24 cellular contexts compared by ENCODE assay signal in genomic region chr21:17900990-17901385, GRCh38.
DNase-seq lines count a peak whose midpoint lies in the region; FAIRE-seq and TF ChIP-seq lines count a peak whose summit lies in the region.
"Had no signal": no experiment of that assay in that cellular context is flagged by ENCODE, and none has a peak within 500 bp of the region (broad histone marks: within the 10 kb centered on the region; RNA-seq: fewer than 3 reads in every experiment).

No MANE protein-coding gene starts in this region.

- no peak overlapping the region for H2BK5ac ChIP-seq in neuronal stem cell (ENCODE audit: low read length)

- peak overlapping the region; percentile 73 for H2AFZ ChIP-seq in neuronal stem cell (ENCODE audit: low read length)
- H2AFZ ChIP-seq: hepatocyte had no signal

- no peak overlapping the region for H4K91ac ChIP-seq in neuronal stem cell (ENCODE audit: low read depth, low read length, poor library complexity)

- no peak overlapping the region for H2BK12ac ChIP-seq in neuronal stem cell (ENCODE audit: low read length)

- H3K27me3 ChIP-seq in H7 (ENCODE audit: control insufficient read depth, insufficient read depth, low read length) = no peaks in the 10 kb centered on the region
- H3K27me3 ChIP-seq in neuronal stem cell (ENCODE audit: control insufficient read depth in 3 of 3, insufficient read depth in 3 of 3, low read depth in 1 of 3, low read length in 3 of 3) = no peaks in the 10 kb centered on the region
- H3K27me3 ChIP-seq in sigmoid colon = no peaks in the 10 kb centered on the region
- H3K27me3 ChIP-seq: body of pancreas, hepatocyte, ovary, tibial nerve had no signal

- H3K36me3 Mint-ChIP-seq in Calu3 (ENCODE audit: insufficient read depth, unreplicated experiment) = no peaks in the 10 kb centered on the region

- CTCF ChIA-PET in Calu3 (lab: Charles Lee) = no interaction called here

- no peak overlapping the region for H3K14ac ChIP-seq in neuronal stem cell (ENCODE audit: low read length)

- no peaks in the 10 kb centered on the region for H3K4me1 Mint-ChIP-seq in Calu3 (ENCODE audit: low read depth, unreplicated experiment)

- intact Hi-C loops in sigmoid colon (cut with DNase I) = loop anchor here (10.0 kb wide), 1 partner anchor 56 kb away; no protein-coding TSS in a partner anchor
- intact Hi-C loops in Calu3 (cut with micrococcal nuclease; ENCODE audit: unreplicated experiment) = loop anchor here (2.0 kb wide), 1 partner anchor 68 kb away; no protein-coding TSS in a partner anchor

- H3K9me3 Mint-ChIP-seq in Calu3 (ENCODE audit: low read depth, unreplicated experiment) = no peaks in the 10 kb centered on the region

- no peak overlapping the region for H3K9ac ChIP-seq in neuronal stem cell (ENCODE audit: low read depth, low read length, poor library complexity)

- H3K79me1 ChIP-seq in neuronal stem cell (ENCODE audit: low read depth, low read length) = no peaks in the 10 kb centered on the region

- H3K4me3 ChIP-seq in H7 (ENCODE audit: insufficient read depth, low read depth, low read length) (peak overlapping the region; percentile 43; the same call in 1 of the 2 replicates), neuronal stem cell (ENCODE audit: low read length in 2 of 2) (no peak overlapping the region), sigmoid colon (no peak overlapping the region)
- H3K4me3 ChIP-seq: body of pancreas, hepatocyte, ovary had no signal

- H3K18ac ChIP-seq in neuronal stem cell (ENCODE audit: low read length) = peak overlapping the region; percentile 76

- H3K4me1 ChIP-seq in neuronal stem cell (ENCODE audit: control insufficient read depth in 2 of 2, insufficient read depth in 1 of 2, low read depth in 1 of 2, low read length in 2 of 2) (peaks cover 0 to 8% of the 10 kb centered on the region in 2 donors), sigmoid colon (no peaks in the 10 kb centered on the region)
- H3K4me1 ChIP-seq: body of pancreas had no signal

- no peak overlapping the region for H2BK120ac ChIP-seq in neuronal stem cell (ENCODE audit: low read depth, low read length)

- H3K4me3 Mint-ChIP-seq in Calu3 (ENCODE audit: low read depth, unreplicated experiment) = no peak overlapping the region
- H3K4me3 Mint-ChIP-seq: activated naive CD8-positive, alpha-beta T cell treated with anti-CD3 and anti-CD28 coated beads, Interleukin-2, amount 10 ng/mL, durations not matched to agents 7 days and 5 days; naive thymus-derived CD8-positive, alpha-beta T cell; stimulated activated naive B cell treated with anti-CD40 and anti-IgM and Interleukin-4, amounts not matched to agents 10 μg/mL and 1 μg/mL and 100 μg/mL, for 72 hours; T-cell had no signal

- no peaks in the 10 kb centered on the region for H3K27me3 Mint-ChIP-seq in Calu3 (ENCODE audit: unreplicated experiment)
- H3K27me3 Mint-ChIP-seq: T-cell had no signal

- no peak for TF ChIP-seq EP300 in sigmoid colon (IDR thresholded peaks at IDR 0.05)

- H3K36me3 ChIP-seq in H7 (replicated peaks; ENCODE audit: control insufficient read depth, insufficient read depth, low read length) = no peaks in the 10 kb centered on the region
- H3K36me3 ChIP-seq in neuronal stem cell (replicated peaks in 1 of 2; ENCODE audit: control insufficient read depth in 2 of 2, insufficient read depth in 2 of 2, low read length in 2 of 2) = no peaks in the 10 kb centered on the region
- H3K36me3 ChIP-seq in sigmoid colon = no peaks in the 10 kb centered on the region
- H3K36me3 ChIP-seq: ovary, tibial nerve had no signal

- H2AK5ac ChIP-seq in neuronal stem cell (ENCODE audit: low read depth, low read length) = no peak overlapping the region

- TF ChIP-seq CTCF in sigmoid colon (IDR thresholded peaks at IDR 0.05) = no peak
- TF ChIP-seq CTCF in Calu3 (IDR thresholded peaks at IDR 0.05; ENCODE audit: unreplicated experiment) = no peak

- H3K23ac ChIP-seq in neuronal stem cell (ENCODE audit: low read depth, low read length, poor library complexity) = no peak overlapping the region

- no peak overlapping the region for H3K4ac ChIP-seq in neuronal stem cell (ENCODE audit: low read length)

- no peak overlapping the region for H3K4me2 ChIP-seq in neuronal stem cell (ENCODE audit: insufficient read depth, low read length, poor library complexity, severe bottlenecking)
- H3K4me2 ChIP-seq: hepatocyte had no signal

- no peak overlapping the region for H3K27ac Mint-ChIP-seq in Calu3 (ENCODE audit: unreplicated experiment)
- H3K27ac Mint-ChIP-seq: activated naive CD8-positive, alpha-beta T cell treated with anti-CD3 and anti-CD28 coated beads, Interleukin-2, amount 10 ng/mL, durations not matched to agents 7 days and 5 days; activated T-helper 2 cell treated with anti-CD3 and anti-CD28 coated beads, Interferon-gamma antibody, Interleukin-2, Interleukin-4, amounts not matched to agents 10 μg/mL and 5 μg/mL and 100 μg/mL, durations not matched to agents 14 hours and 24 hours and 36 hours; stimulated activated naive B cell treated with anti-CD40 and anti-IgM and Interleukin-4, amounts not matched to agents 10 μg/mL and 1 μg/mL and 100 μg/mL, for 72 hours had no signal

- H4K8ac ChIP-seq in neuronal stem cell (ENCODE audit: low read depth, low read length) = no peak overlapping the region

- TF ChIP-seq POLR2A in sigmoid colon (IDR thresholded peaks at IDR 0.05) = no peak

- no TSS peak for BruUV-seq in Calu3 (replicated peaks; lab: Mats Ljungman, UMichigan)

- peaks cover 0 to 2% of the 10 kb centered on the region in 2 donors for H3K9me3 ChIP-seq in neuronal stem cell (replicated peaks in 1 of 2; ENCODE audit: control insufficient read depth in 2 of 2, insufficient read depth in 1 of 2, low read depth in 1 of 2, low read length in 2 of 2)
- peaks cover 0 to 6% (median 0%) of the 10 kb centered on the region in 4 donors for H3K9me3 ChIP-seq in sigmoid colon
- H3K9me3 ChIP-seq: body of pancreas, ovary had no signal

- H2BK15ac ChIP-seq in neuronal stem cell (ENCODE audit: low read length) = no peak overlapping the region

- H3K27ac ChIP-seq in epithelial cell of prostate (peak overlapping the region; percentile 11), neuronal stem cell (replicated peaks; ENCODE audit: low read length) (peak overlapping the region; percentile 39), sigmoid colon (peak overlapping the region in 1 of 4 donors; percentile 11)
- H3K27ac ChIP-seq: body of pancreas, ovary had no signal

- WGBS in neuronal stem cell (ENCODE audit: extremely low coverage in 2 of 2, insufficient read length in 2 of 2, insufficient replicate concordance in 1 of 2), 2 donors = no CpG with 5 or more reads among the region's 5 CpGs
- 90 to 95% methylated on average over 5 of the region's 5 CpGs for WGBS in sigmoid colon, 2 donors

- no peak for FAIRE-seq in urothelium cell line (lab: Jason Lieb, UNC)
- FAIRE-seq: endometrium, GM19239 had no signal

- DNase-seq in H7 (no peak), NCI-H69 (lab: John Stamatoyannopoulos, UW) (peak; percentile 91), epithelial cell of prostate (ENCODE audit: low read depth, low spot score) (no peak), neuronal stem cell (ENCODE audit: low spot score) (no peak), sigmoid colon (no peak), Calu3 (no peak), urothelium cell line (ENCODE audit: low spot score) (no peak)
- no peak for DNase-seq in activated T-cell treated with anti-CD3 and anti-CD28 coated beads, Interleukin-2, amount 50 U/mL, for 48 hours
- DNase-seq: activated CD4-positive, alpha-beta T cell treated with anti-CD3 and anti-CD28 coated beads, Interleukin-2, amount 50 U/mL, for 1 hour; activated naive CD8-positive, alpha-beta T cell treated with anti-CD3 and anti-CD28 coated beads, Interleukin-2, amount 10 ng/mL, durations not matched to agents 7 days and 5 days; DMS79; GOT3; naive thymus-derived CD8-positive, alpha-beta T cell; NCI-H526 treated with DMSO at 0.1 percent for 48 hours; ovary; SHP77 treated with DMSO at 0.1 percent for 48 hours; stimulated activated naive B cell treated with anti-CD40 and anti-IgM and Interleukin-4, amounts not matched to agents 10 μg/mL and 1 μg/mL and 100 μg/mL, for 72 hours had no signal
